ENCODE assay signal across 17 cellular contexts in the genomic region with DNA sequence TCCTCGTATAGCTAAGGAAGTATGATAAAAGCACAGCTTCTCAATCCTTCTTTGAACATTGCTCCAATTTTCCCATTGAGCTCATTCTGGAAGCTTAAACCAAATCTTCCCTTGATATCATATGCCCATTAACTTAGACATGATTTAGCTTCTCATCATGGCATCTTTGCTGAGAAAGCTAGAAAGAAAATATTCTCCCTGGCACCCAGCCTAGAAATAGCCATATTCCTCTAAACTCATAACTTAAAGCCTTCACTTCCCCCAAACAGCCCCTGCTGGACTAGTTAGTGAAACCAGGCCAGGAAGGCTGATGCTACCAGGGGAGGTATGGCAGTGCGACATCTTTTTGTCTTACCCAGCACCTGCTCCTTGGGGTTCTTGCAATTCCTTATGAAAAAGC. TPM values are rescaled to one million over a fixed set of nuclear protein-coding genes. Genes with fewer than 3 reads are reported as not detected.
A peak's percentile ranks its signal among the peaks of the same experiment; 100 is the strongest.
DNase-seq lines count a peak whose midpoint lies in the region; ATAC-seq and TF ChIP-seq lines count a peak whose summit lies in the region.
"Had no signal": no experiment of that assay in that cellular context is flagged by ENCODE, and none has a peak within 500 bp of the region (broad histone marks: within the 10 kb centered on the region; RNA-seq: fewer than 3 reads in every experiment).

No MANE protein-coding gene starts in this region.

- peak; percentile 1 for TF ChIP-seq CTCF in AG04449 (IDR thresholded peaks at IDR 0.05; ENCODE audit: insufficient read depth, low read length, missing control alignments)
- TF ChIP-seq CTCF in DND-41 (IDR thresholded peaks at IDR 0.05; ENCODE audit: borderline replicate concordance, extremely low read depth, low read length, poor library complexity, severe bottlenecking), result peak; percentile 7

- DNase-seq in AG04449 (ENCODE audit: low read depth, low spot score), result no peak
- DNase-seq in DND-41, result no peak
- no peak for DNase-seq in immature natural killer cell
- no peak for DNase-seq in sciatic nerve (ENCODE audit: low spot score)
- no peak for DNase-seq in superior temporal gyrus (ENCODE audit: extremely low spot score)
- DNase-seq: cerebellar nuclear complex, NCI-H187, NCI-H510A treated with DMSO at 0.1 percent for 48 hours, occipital lobe, PC-3, SW 1271 had no signal

- H3K4me3 Mint-ChIP-seq in activated naive CD8-positive, alpha-beta T cell, result peak overlapping the region; percentile 94
- H3K4me3 Mint-ChIP-seq in immature natural killer cell, result peak overlapping the region; percentile 20 to 98 (median 95)
- H3K4me3 Mint-ChIP-seq: memory B cell had no signal

- peak overlapping the region; percentile 65 for H3K9ac ChIP-seq in DND-41 (ENCODE audit: low read depth, low read length)

- peaks cover 70% of the 10 kb centered on the region for H3K4me1 Mint-ChIP-seq in activated naive CD8-positive, alpha-beta T cell (ENCODE audit: low read depth)
- H3K4me1 Mint-ChIP-seq in immature natural killer cell, result peaks cover 79 to 82% of the 10 kb centered on the region in 2 donors

- peaks cover 70% of the 10 kb centered on the region for H3K4me1 ChIP-seq in DND-41 (ENCODE audit: insufficient read depth, low read length)

- peaks cover 4% of the 10 kb centered on the region for H3K36me3 Mint-ChIP-seq in activated naive CD8-positive, alpha-beta T cell
- H3K36me3 Mint-ChIP-seq in immature natural killer cell, result no peaks in the 10 kb centered on the region
- H3K36me3 Mint-ChIP-seq: memory B cell had no signal

- ATAC-seq in DND-41 (ENCODE audit: insufficient read depth, low read depth), result no peak
- ATAC-seq in HG02571 (IDR thresholded peaks at IDR 0.05; ENCODE audit: unreplicated experiment), result no peak
- ATAC-seq in sciatic nerve, result no peak
- ATAC-seq in GM19452 (IDR thresholded peaks at IDR 0.05; ENCODE audit: unreplicated experiment), result no peak
- ATAC-seq: PC-3 had no signal

- peaks cover 73% of the 10 kb centered on the region for H4K20me1 ChIP-seq in DND-41 (ENCODE audit: insufficient read depth, low read length)

- peak overlapping the region; percentile 92 for H3K27ac Mint-ChIP-seq in activated naive CD8-positive, alpha-beta T cell
- peak overlapping the region; percentile 19 to 96 (median 82) for H3K27ac Mint-ChIP-seq in immature natural killer cell
- H3K27ac Mint-ChIP-seq: memory B cell had no signal

- POLR2A ChIA-PET in AG04449 (lab: Yijun Ruan, JAX), result no interaction called here

- no peaks in the 10 kb centered on the region for H3K27me3 Mint-ChIP-seq in activated naive CD8-positive, alpha-beta T cell
- peaks cover 7 to 14% (median 13%) of the 10 kb centered on the region in 3 donors for H3K27me3 Mint-ChIP-seq in immature natural killer cell (ENCODE audit: low read depth in 3 of 3)

- H3K9me3 Mint-ChIP-seq in activated naive CD8-positive, alpha-beta T cell (ENCODE audit: low read depth), result no peaks in the 10 kb centered on the region
- no peaks in the 10 kb centered on the region for H3K9me3 Mint-ChIP-seq in immature natural killer cell
- H3K9me3 Mint-ChIP-seq: memory B cell had no signal

- H3K4me2 ChIP-seq in DND-41 (ENCODE audit: insufficient read depth, low read length), result peak overlapping the region; percentile 87

- peaks cover 99% of the 10 kb centered on the region for H3K79me2 ChIP-seq in DND-41 (ENCODE audit: insufficient read depth, low read length)

- H3K4me3 ChIP-seq in AG04449 (ENCODE audit: low read depth, low read length), result peak overlapping the region; percentile 9; the same call in 1 of the 2 replicates
- peak overlapping the region; percentile 1 to 75; a peak in 3 of 4 replicates for H3K4me3 ChIP-seq in DND-41 (ENCODE audit: low read depth in 1 of 2, low read length in 2 of 2)
- H3K4me3 ChIP-seq: HAP-1 had no signal

- H3K36me3 ChIP-seq in DND-41 (ENCODE audit: insufficient read depth, low read length), result peaks cover 75% of the 10 kb centered on the region

- H3K27ac ChIP-seq in DND-41 (ENCODE audit: low read length), result peak overlapping the region; percentile 62
- H3K27ac ChIP-seq: epithelial cell of prostate had no signal

- intact Hi-C loops in sciatic nerve (cut with DNase I), result no loop called here

- H2AFZ ChIP-seq in DND-41 (ENCODE audit: low read depth, low read length), result no peak overlapping the region

- CTCF ChIA-PET in AG04449 (lab: Yijun Ruan, JAX), result interaction anchor here (1.1 to 1.5 kb wide), 2 partner anchors 16 to 21 kb away, joined by 4 read pairs; no protein-coding TSS in a partner anchor

- no peaks in the 10 kb centered on the region for H3K9me3 ChIP-seq in DND-41 (ENCODE audit: insufficient read depth, low read length, severe bottlenecking)
- H3K9me3 ChIP-seq: HAP-1 had no signal

- no peaks in the 10 kb centered on the region for H3K27me3 ChIP-seq in DND-41 (ENCODE audit: insufficient read depth, low read length, poor library complexity)

RNA-seq across cellular contexts. Expression of a gene that starts 4.3 kb away (rescaled TPM):
- 100 to 1,000 TPM in 1 of 3 donors, 10 to 100 TPM in 2; 23.1 to 121 (median 38.2) TPM for polyA plus RNA-seq in immature natural killer cell
- 82.4 TPM for total RNA-seq in sciatic nerve
